Comparison of ENCODE assay signal across 9 cellular contexts in genomic region chr15:77617507-77618285, GRCh38. TPM values are rescaled to one million over a fixed set of nuclear protein-coding genes. Genes with fewer than 3 reads are reported as not detected.
DNase-seq lines count a peak whose midpoint lies in the region; ATAC-seq, FAIRE-seq and TF ChIP-seq lines count a peak whose summit lies in the region.
"Had no signal": no experiment of that assay in that cellular context is flagged by ENCODE, and none has a peak within 500 bp of the region (broad histone marks: within the 10 kb centered on the region; RNA-seq: fewer than 3 reads in every experiment).

No MANE protein-coding gene starts in this region.

- H3K4me3 ChIP-seq in BLaER1 treated with 17β-estradiol and CSF1 and Interleukin-3, amounts not matched to agents 10 nM and 100 nM, result no peak overlapping the region
- H3K4me3 ChIP-seq in H7 (ENCODE audit: insufficient read depth, low read depth, low read length) (no peak overlapping the region), keratinocyte (ENCODE audit: control insufficient read depth in 2 of 3, extremely low read depth in 1 of 3, insufficient read depth in 2 of 3, low read depth in 1 of 3, low read length in 3 of 3) (no peak overlapping the region)
- H3K4me3 ChIP-seq: skin epidermis had no signal

- H3K9me3 ChIP-seq in BLaER1 treated with 17β-estradiol and CSF1 and Interleukin-3, amounts not matched to agents 10 nM and 100 nM (replicated peaks in 1 of 11), result no peaks in the 10 kb centered on the region
- H3K9me3 ChIP-seq in keratinocyte (ENCODE audit: control insufficient read depth, low read depth, low read length), result no peaks in the 10 kb centered on the region

- FAIRE-seq in keratinocyte (lab: Jason Lieb, UNC), result no peak

- in situ Hi-C loops in SK-MEL-5 (cut with HindIII; ENCODE audit: low pct_unique_long_range_greater_than_20kb, low sequenced_read_pairs) (no loop called here), G401 (cut with HindIII; ENCODE audit: low sequenced_read_pairs) (no loop called here)

- H3K36me3 ChIP-seq in BLaER1 treated with 17β-estradiol and CSF1 and Interleukin-3, amounts not matched to agents 10 nM and 100 nM, result no peaks in the 10 kb centered on the region
- H3K36me3 ChIP-seq in H7 (replicated peaks; ENCODE audit: control insufficient read depth, insufficient read depth, low read length) (no peaks in the 10 kb centered on the region), keratinocyte (ENCODE audit: control insufficient read depth in 2 of 2, extremely low read depth in 1 of 2, insufficient read depth in 2 of 2, low read length in 2 of 2) (no peaks in the 10 kb centered on the region)

- H3K79me2 ChIP-seq in keratinocyte (ENCODE audit: control insufficient read depth, insufficient read depth, low read length), result no peaks in the 10 kb centered on the region

- no peak overlapping the region for H3K9ac ChIP-seq in BLaER1 treated with 17β-estradiol and CSF1 and Interleukin-3, amounts not matched to agents 10 nM and 100 nM
- H3K9ac ChIP-seq in keratinocyte (ENCODE audit: control insufficient read depth, extremely low read depth, insufficient read depth, low read length), result no peak overlapping the region

- DNase-seq in H7, result peak; percentile 85
- DNase-seq in SK-MEL-5 (ENCODE audit: low read depth, low spot score), result peak; percentile 74
- DNase-seq in keratinocyte (ENCODE audit: low read depth, low spot score), result no peak
- DNase-seq in NCI-H1436 treated with DMSO at 0.1 percent for 48 hours (lab: John Stamatoyannopoulos, UW), result no peak
- no peak for DNase-seq in CD1c-positive myeloid dendritic cell (ENCODE audit: extremely low spot score)
- DNase-seq in G401 (ENCODE audit: low spot score), result no peak

- H3K27ac ChIP-seq in BLaER1 treated with 17β-estradiol and CSF1 and Interleukin-3, amounts not matched to agents 10 nM and 100 nM, result no peak overlapping the region
- no peak overlapping the region for H3K27ac ChIP-seq in keratinocyte (ENCODE audit: control insufficient read depth, insufficient read depth, low read length)
- H3K27ac ChIP-seq: skin epidermis had no signal

- H2AFZ ChIP-seq in keratinocyte (ENCODE audit: control insufficient read depth, low read length), result no peak overlapping the region

- peaks cover 18 to 38% (median 32%) of the 10 kb centered on the region in 10 experiments; a peak in 19 of 20 replicates for H3K4me1 ChIP-seq in BLaER1 treated with 17β-estradiol and CSF1 and Interleukin-3, amounts not matched to agents 10 nM and 100 nM
- no peaks in the 10 kb centered on the region for H3K4me1 ChIP-seq in keratinocyte (ENCODE audit: control insufficient read depth, extremely low read depth, insufficient read depth, low read length)

- peaks cover 0 to 18% (median 7%) of the 10 kb centered on the region in 11 experiments; a peak in 9 of 22 replicates for H3K27me3 ChIP-seq in BLaER1 treated with 17β-estradiol and CSF1 and Interleukin-3, amounts not matched to agents 10 nM and 100 nM
- H3K27me3 ChIP-seq in H7 (ENCODE audit: control insufficient read depth, insufficient read depth, low read length), result no peaks in the 10 kb centered on the region
- no peaks in the 10 kb centered on the region for H3K27me3 ChIP-seq in keratinocyte (ENCODE audit: control insufficient read depth, extremely low read depth, insufficient read depth, low read length)

- dilution Hi-C loops in keratinocyte (cut with MboI; ENCODE audit: extremely low pct_ligation_motif_present, low sequenced_read_pairs), result no loop called here

- peaks cover 0 to 8% (median 0%) of the 10 kb centered on the region in 11 experiments; a peak in 2 of 22 replicates for H4K20me1 ChIP-seq in BLaER1 treated with 17β-estradiol and CSF1 and Interleukin-3, amounts not matched to agents 10 nM and 100 nM
- H4K20me1 ChIP-seq in keratinocyte (ENCODE audit: control insufficient read depth, extremely low read depth, insufficient read depth, low read length), result no peaks in the 10 kb centered on the region

- no peak for ATAC-seq in HG03025 (IDR thresholded peaks at IDR 0.05; ENCODE audit: low FRiP score, unreplicated experiment)

- H3K4me2 ChIP-seq in BLaER1 treated with 17β-estradiol and CSF1 and Interleukin-3, amounts not matched to agents 10 nM and 100 nM, result peak overlapping the region in 6 of 11 experiments; percentile 3 to 40 (median 20); a peak in 6 of 22 replicates
- H3K4me2 ChIP-seq in keratinocyte (ENCODE audit: control insufficient read depth, extremely low read depth, insufficient read depth, low read depth, low read length), result no peak overlapping the region

- TF ChIP-seq CTCF in keratinocyte (optimal IDR thresholded peaks at IDR 0.05 in 1 of 3, IDR thresholded peaks at IDR 0.05 in 1 of 3, conservative IDR thresholded peaks at IDR 0.05 in 1 of 3; ENCODE audit: extremely low read depth in 1 of 3, insufficient read depth in 2 of 3, low read length in 3 of 3), result peak; percentile 49 to 72 (median 70)

- H3K9me1 ChIP-seq in keratinocyte (ENCODE audit: control insufficient read depth, extremely low read depth, insufficient read depth, low read length), result no peaks in the 10 kb centered on the region

RNA-seq across cellular contexts. Expression of gene LINGO1, which starts 15.0 kb away (rescaled TPM):
- 10.6 and 11.9 TPM in 2 replicates for total RNA-seq in H7 (2014; rRNA removed; shearing (Covaris generic))
- 0.90 and 2.1 TPM in 2 replicates for total RNA-seq in SK-MEL-5 (2014; rRNA removed; shearing (Covaris generic))
- polyA plus RNA-seq in SK-MEL-5 (2015; cell fraction: cytosol; rRNA removed), result 12.0 and 28.5 TPM in 2 replicates
- 0.88 and 4.6 TPM in 2 replicates for polyA plus RNA-seq in SK-MEL-5 (2015; cell fraction: nucleus; rRNA removed)
- polyA plus RNA-seq in keratinocyte, result 0.06 TPM in 1 of 3 replicates, not detected in the others
- polyA plus RNA-seq in keratinocyte (2011; ENCODE audit: low read depth), result not detected
- polyA plus RNA-seq in keratinocyte (2011; cell fraction: cytosol; rRNA removed), result 0.13 TPM in 1 of 2 replicates, not detected in the other
- polyA plus RNA-seq in keratinocyte (2011; cell fraction: nucleus; rRNA removed), result 0.31 TPM in 1 of 2 replicates, not detected in the other
- polyA plus RNA-seq in keratinocyte (2012; ENCODE audit: low replicate concordance), result 0.07 TPM in 1 of 2 replicates, not detected in the other
- polyA minus RNA-seq in keratinocyte, result not detected in 3 replicates
- not detected for polyA minus RNA-seq in keratinocyte (2011; cell fraction: cytosol; rRNA and poly(A)+ RNA removed)
- not detected in 2 replicates for polyA minus RNA-seq in keratinocyte (2011; cell fraction: nucleus; rRNA and poly(A)+ RNA removed)
- total RNA-seq in G401 (2014; rRNA removed; shearing (Covaris generic)), result 8.8 and 16.0 TPM in 2 replicates

Comparison
In these comparisons a context has a peak if more than half of its experiments do, and no peak if none do; other contexts are left out.
1. DNase-seq: peak in H7 (single experiment) and SK-MEL-5 (single experiment); none in keratinocyte (single experiment), NCI-H1436 treated with DMSO at 0.1 percent for 48 hours (single experiment), CD1c-positive myeloid dendritic cell (single experiment) and G401 (single experiment).